In the genomic region with DNA sequence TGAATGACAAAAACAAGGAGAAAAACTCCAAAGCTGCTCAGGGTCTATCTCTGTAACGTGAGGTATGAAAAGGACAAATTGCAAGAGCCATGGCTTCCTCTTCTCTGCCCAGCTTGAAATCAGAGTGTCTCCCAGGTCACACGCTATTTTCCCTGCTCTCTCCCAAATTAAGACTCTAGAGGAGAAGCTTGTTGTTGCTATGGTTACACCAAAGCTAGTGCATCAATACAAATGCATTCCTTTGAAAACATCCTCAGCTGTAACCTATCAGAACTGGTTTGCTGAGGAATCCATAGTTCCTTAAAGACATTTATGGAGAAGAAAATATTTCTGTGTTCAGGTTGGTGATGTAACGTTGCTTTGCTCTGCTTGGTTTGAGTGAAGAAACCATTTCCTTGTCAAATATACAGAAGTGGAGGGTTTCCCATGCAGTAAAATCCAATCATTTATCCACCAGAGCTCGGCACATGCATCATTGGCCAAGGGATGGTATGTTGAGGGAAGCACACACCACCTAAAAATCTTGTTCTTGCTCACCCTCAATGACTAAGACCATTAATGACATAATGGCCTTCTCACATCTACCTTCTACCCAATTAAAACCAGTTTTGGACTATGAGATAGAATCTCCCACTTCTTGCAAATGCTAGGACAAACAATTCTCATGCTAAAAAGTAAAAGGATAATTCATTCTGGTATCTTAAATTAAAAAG, we compare ENCODE assay signal across 1 cellular context.
TF ChIP-seq lines count a peak whose summit lies in the region.

No MANE protein-coding gene starts in this region.

TF ChIP-seq in GM23338, 12 proteins besides CTCF, POLR2A, EP300 and RAD21 (continued from another document):
- TF ChIP-seq, protein P1, sequence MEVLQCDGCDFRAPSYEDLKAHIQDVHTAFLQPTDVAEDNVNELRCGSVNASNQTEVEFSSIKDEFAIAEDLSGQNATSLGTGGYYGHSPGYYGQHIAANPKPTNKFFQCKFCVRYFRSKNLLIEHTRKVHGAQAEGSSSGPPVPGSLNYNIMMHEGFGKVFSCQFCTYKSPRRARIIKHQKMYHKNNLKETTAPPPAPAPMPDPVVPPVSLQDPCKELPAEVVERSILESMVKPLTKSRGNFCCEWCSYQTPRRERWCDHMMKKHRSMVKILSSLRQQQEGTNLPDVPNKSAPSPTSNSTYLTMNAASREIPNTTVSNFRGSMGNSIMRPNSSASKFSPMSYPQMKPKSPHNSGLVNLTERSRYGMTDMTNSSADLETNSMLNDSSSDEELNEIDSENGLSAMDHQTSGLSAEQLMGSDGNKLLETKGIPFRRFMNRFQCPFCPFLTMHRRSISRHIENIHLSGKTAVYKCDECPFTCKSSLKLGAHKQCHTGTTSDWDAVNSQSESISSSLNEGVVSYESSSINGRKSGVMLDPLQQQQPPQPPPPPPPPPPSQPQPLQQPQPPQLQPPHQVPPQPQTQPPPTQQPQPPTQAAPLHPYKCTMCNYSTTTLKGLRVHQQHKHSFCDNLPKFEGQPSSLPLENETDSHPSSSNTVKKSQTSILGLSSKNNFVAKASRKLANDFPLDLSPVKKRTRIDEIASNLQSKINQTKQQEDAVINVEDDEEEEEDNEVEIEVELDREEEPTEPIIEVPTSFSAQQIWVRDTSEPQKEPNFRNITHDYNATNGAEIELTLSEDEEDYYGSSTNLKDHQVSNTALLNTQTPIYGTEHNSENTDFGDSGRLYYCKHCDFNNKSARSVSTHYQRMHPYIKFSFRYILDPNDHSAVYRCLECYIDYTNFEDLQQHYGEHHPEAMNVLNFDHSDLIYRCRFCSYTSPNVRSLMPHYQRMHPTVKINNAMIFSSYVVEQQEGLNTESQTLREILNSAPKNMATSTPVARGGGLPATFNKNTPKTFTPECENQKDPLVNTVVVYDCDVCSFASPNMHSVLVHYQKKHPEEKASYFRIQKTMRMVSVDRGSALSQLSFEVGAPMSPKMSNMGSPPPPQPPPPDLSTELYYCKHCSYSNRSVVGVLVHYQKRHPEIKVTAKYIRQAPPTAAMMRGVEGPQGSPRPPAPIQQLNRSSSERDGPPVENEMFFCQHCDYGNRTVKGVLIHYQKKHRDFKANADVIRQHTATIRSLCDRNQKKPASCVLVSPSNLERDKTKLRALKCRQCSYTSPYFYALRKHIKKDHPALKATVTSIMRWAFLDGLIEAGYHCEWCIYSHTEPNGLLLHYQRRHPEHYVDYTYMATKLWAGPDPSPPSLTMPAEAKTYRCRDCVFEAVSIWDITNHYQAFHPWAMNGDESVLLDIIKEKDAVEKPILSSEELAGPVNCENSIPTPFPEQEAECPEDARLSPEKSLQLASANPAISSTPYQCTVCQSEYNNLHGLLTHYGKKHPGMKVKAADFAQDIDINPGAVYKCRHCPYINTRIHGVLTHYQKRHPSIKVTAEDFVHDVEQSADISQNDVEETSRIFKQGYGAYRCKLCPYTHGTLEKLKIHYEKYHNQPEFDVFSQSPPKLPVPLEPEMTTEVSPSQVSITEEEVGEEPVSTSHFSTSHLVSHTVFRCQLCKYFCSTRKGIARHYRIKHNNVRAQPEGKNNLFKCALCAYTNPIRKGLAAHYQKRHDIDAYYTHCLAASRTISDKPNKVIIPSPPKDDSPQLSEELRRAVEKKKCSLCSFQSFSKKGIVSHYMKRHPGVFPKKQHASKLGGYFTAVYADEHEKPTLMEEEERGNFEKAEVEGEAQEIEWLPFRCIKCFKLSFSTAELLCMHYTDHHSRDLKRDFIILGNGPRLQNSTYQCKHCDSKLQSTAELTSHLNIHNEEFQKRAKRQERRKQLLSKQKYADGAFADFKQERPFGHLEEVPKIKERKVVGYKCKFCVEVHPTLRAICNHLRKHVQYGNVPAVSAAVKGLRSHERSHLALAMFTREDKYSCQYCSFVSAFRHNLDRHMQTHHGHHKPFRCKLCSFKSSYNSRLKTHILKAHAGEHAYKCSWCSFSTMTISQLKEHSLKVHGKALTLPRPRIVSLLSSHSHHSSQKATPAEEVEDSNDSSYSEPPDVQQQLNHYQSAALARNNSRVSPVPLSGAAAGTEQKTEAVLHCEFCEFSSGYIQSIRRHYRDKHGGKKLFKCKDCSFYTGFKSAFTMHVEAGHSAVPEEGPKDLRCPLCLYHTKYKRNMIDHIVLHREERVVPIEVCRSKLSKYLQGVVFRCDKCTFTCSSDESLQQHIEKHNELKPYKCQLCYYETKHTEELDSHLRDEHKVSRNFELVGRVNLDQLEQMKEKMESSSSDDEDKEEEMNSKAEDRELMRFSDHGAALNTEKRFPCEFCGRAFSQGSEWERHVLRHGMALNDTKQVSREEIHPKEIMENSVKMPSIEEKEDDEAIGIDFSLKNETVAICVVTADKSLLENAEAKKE (CRISPR knock-in tag; IDR thresholded peaks at IDR 0.05), result no peak
- no peak for TF ChIP-seq NANOG (IDR thresholded peaks at IDR 0.05; ENCODE audit: borderline replicate concordance)
- TF ChIP-seq ZNF331 (CRISPR knock-in tag; IDR thresholded peaks at IDR 0.05; ENCODE audit: low read depth), result no peak
- TF ChIP-seq ZNF114 (CRISPR knock-in tag; IDR thresholded peaks at IDR 0.05), result no peak
- TF ChIP-seq EZH2 (IDR thresholded peaks at IDR 0.05; ENCODE audit: low read depth, unreplicated experiment), result no peak
- TF ChIP-seq JUNB (IDR thresholded peaks at IDR 0.05; ENCODE audit: unreplicated experiment), result no peak
- TF ChIP-seq, protein P2, sequence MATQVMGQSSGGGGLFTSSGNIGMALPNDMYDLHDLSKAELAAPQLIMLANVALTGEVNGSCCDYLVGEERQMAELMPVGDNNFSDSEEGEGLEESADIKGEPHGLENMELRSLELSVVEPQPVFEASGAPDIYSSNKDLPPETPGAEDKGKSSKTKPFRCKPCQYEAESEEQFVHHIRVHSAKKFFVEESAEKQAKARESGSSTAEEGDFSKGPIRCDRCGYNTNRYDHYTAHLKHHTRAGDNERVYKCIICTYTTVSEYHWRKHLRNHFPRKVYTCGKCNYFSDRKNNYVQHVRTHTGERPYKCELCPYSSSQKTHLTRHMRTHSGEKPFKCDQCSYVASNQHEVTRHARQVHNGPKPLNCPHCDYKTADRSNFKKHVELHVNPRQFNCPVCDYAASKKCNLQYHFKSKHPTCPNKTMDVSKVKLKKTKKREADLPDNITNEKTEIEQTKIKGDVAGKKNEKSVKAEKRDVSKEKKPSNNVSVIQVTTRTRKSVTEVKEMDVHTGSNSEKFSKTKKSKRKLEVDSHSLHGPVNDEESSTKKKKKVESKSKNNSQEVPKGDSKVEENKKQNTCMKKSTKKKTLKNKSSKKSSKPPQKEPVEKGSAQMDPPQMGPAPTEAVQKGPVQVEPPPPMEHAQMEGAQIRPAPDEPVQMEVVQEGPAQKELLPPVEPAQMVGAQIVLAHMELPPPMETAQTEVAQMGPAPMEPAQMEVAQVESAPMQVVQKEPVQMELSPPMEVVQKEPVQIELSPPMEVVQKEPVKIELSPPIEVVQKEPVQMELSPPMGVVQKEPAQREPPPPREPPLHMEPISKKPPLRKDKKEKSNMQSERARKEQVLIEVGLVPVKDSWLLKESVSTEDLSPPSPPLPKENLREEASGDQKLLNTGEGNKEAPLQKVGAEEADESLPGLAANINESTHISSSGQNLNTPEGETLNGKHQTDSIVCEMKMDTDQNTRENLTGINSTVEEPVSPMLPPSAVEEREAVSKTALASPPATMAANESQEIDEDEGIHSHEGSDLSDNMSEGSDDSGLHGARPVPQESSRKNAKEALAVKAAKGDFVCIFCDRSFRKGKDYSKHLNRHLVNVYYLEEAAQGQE (IDR thresholded peaks at IDR 0.05; ENCODE audit: unreplicated experiment), result no peak
- TF ChIP-seq POLR2AphosphoS5 (IDR thresholded peaks at IDR 0.05; ENCODE audit: low read depth), result no peak
- TF ChIP-seq CREB1 (CRISPR knock-in tag; IDR thresholded peaks at IDR 0.05; ENCODE audit: low read depth), result no peak
